Comparison of ENCODE assay signal across 1 cellular context in the genomic region with DNA sequence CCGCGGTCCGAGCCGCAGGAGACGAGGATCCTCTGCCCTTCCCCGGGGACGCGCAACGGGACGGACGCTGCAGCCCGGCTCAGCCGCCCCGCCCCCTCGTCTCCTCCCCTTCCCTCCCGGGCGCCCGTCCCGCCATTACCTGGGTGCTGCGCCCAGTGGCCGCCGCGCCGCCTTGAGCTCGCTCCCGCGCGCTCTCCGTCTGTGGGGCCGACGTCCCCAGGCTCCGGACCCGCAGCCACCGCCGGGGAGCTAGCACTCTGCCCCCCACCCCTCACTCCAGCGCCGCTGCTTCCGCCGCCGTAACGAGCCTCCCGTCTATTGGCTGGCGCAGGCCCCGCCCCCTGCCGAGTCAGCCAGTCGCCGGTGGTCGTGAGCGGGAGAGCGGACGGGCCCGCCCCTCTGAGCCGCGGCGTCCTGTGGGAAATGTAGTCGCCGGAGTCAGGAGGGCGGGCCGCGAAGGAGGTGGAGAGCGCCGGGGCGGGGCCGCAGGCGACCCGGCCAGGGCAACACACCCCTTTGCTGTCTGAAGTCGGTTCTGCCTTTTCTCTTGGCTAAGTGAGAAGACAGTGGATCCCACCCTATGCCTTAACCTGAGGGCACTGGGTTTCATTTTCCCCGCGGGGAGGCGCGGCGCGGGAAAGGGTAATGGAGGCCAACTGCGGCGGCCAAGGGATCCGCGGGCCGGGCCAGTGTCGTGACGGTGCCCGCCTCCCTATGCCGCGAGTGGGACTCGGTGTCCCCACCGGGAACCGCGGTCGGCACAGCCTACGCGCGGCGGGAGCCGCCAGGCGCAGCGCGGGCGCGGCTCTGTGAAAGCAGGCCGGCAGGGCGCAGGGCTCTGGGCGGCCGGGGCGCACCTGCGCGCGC.
A peak's percentile ranks its signal among the peaks of the same experiment; 100 is the strongest.
TF ChIP-seq lines count a peak whose summit lies in the region.

A gene (minus strand): TSS at position 259 of the 867 bp plus-strand sequence. CDS start 1,767 bp downstream, outside the sequence.

TF ChIP-seq in HepG2, 621 proteins besides CTCF, POLR2A, EP300 and RAD21 (continued from another document and continues in another):
- TF ChIP-seq, protein P1, sequence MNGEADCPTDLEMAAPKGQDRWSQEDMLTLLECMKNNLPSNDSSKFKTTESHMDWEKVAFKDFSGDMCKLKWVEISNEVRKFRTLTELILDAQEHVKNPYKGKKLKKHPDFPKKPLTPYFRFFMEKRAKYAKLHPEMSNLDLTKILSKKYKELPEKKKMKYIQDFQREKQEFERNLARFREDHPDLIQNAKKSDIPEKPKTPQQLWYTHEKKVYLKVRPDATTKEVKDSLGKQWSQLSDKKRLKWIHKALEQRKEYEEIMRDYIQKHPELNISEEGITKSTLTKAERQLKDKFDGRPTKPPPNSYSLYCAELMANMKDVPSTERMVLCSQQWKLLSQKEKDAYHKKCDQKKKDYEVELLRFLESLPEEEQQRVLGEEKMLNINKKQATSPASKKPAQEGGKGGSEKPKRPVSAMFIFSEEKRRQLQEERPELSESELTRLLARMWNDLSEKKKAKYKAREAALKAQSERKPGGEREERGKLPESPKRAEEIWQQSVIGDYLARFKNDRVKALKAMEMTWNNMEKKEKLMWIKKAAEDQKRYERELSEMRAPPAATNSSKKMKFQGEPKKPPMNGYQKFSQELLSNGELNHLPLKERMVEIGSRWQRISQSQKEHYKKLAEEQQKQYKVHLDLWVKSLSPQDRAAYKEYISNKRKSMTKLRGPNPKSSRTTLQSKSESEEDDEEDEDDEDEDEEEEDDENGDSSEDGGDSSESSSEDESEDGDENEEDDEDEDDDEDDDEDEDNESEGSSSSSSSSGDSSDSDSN (CRISPR knock-in tag; IDR thresholded peaks at IDR 0.05): peak; percentile 73
- peak; percentile 79; the same call in 1 of the 2 replicates for TF ChIP-seq MIER3 (CRISPR knock-in tag; IDR thresholded peaks at IDR 0.05; ENCODE audit: borderline replicate concordance)
- TF ChIP-seq MLLT10 (CRISPR knock-in tag; IDR thresholded peaks at IDR 0.05): no peak
- TF ChIP-seq ZNF616 (CRISPR knock-in tag; IDR thresholded peaks at IDR 0.05; ENCODE audit: low read depth): no peak
- TF ChIP-seq SMYD3 (CRISPR knock-in tag; IDR thresholded peaks at IDR 0.05): peak; percentile 57; the same call in 1 of the 2 replicates
- TF ChIP-seq SRSF9 (IDR thresholded peaks at IDR 0.05; ENCODE audit: borderline replicate concordance, insufficient read depth, low read depth, low read length, poor library complexity, severe bottlenecking): no peak
- no peak for TF ChIP-seq ZBTB1 (CRISPR knock-in tag; IDR thresholded peaks at IDR 0.05; ENCODE audit: borderline replicate concordance)
- TF ChIP-seq DPF2 (CRISPR knock-in tag; IDR thresholded peaks at IDR 0.05; ENCODE audit: borderline replicate concordance, low read depth): no peak
- TF ChIP-seq SIX1 (CRISPR knock-in tag; IDR thresholded peaks at IDR 0.05; ENCODE audit: borderline replicate concordance): no peak
- TF ChIP-seq, protein P2, sequence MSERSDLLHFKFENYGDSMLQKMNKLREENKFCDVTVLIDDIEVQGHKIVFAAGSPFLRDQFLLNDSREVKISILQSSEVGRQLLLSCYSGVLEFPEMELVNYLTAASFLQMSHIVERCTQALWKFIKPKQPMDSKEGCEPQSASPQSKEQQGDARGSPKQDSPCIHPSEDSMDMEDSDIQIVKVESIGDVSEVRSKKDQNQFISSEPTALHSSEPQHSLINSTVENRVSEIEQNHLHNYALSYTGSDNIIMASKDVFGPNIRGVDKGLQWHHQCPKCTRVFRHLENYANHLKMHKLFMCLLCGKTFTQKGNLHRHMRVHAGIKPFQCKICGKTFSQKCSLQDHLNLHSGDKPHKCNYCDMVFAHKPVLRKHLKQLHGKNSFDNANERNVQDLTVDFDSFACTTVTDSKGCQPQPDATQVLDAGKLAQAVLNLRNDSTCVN (CRISPR knock-in tag; IDR thresholded peaks at IDR 0.05; ENCODE audit: borderline replicate concordance): no peak
- TF ChIP-seq RFX5 (IDR thresholded peaks at IDR 0.05; ENCODE audit: low read depth, low read length): no peak
- TF ChIP-seq, protein P3, sequence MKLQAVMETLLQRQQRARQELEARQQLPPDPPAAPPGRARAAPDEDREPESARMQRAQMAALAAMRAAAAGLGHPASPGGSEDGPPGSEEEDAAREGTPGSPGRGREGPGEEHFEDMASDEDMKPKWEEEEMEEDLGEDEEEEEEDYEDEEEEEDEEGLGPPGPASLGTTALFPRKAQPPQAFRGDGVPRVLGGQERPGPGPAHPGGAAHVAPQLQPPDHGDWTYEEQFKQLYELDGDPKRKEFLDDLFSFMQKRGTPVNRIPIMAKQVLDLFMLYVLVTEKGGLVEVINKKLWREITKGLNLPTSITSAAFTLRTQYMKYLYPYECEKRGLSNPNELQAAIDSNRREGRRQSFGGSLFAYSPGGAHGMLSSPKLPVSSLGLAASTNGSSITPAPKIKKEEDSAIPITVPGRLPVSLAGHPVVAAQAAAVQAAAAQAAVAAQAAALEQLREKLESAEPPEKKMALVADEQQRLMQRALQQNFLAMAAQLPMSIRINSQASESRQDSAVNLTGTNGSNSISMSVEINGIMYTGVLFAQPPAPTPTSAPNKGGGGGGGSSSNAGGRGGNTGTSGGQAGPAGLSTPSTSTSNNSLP (IDR thresholded peaks at IDR 0.05; ENCODE audit: low read depth, low read length): no peak
- TF ChIP-seq AHR (CRISPR knock-in tag; IDR thresholded peaks at IDR 0.05): no peak
- TF ChIP-seq, protein P4, sequence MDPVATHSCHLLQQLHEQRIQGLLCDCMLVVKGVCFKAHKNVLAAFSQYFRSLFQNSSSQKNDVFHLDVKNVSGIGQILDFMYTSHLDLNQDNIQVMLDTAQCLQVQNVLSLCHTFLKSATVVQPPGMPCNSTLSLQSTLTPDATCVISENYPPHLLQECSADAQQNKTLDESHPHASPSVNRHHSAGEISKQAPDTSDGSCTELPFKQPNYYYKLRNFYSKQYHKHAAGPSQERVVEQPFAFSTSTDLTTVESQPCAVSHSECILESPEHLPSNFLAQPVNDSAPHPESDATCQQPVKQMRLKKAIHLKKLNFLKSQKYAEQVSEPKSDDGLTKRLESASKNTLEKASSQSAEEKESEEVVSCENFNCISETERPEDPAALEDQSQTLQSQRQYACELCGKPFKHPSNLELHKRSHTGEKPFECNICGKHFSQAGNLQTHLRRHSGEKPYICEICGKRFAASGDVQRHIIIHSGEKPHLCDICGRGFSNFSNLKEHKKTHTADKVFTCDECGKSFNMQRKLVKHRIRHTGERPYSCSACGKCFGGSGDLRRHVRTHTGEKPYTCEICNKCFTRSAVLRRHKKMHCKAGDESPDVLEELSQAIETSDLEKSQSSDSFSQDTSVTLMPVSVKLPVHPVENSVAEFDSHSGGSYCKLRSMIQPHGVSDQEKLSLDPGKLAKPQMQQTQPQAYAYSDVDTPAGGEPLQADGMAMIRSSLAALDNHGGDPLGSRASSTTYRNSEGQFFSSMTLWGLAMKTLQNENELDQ (CRISPR knock-in tag; IDR thresholded peaks at IDR 0.05; ENCODE audit: borderline replicate concordance): no peak
- TF ChIP-seq U2AF1 (optimal IDR thresholded peaks at IDR 0.05; ENCODE audit: low read depth, low read length): no peak
- TF ChIP-seq SYNCRIP (IDR thresholded peaks at IDR 0.05; ENCODE audit: insufficient read depth, low read depth, low read length): no peak
- TF ChIP-seq, protein P5, sequence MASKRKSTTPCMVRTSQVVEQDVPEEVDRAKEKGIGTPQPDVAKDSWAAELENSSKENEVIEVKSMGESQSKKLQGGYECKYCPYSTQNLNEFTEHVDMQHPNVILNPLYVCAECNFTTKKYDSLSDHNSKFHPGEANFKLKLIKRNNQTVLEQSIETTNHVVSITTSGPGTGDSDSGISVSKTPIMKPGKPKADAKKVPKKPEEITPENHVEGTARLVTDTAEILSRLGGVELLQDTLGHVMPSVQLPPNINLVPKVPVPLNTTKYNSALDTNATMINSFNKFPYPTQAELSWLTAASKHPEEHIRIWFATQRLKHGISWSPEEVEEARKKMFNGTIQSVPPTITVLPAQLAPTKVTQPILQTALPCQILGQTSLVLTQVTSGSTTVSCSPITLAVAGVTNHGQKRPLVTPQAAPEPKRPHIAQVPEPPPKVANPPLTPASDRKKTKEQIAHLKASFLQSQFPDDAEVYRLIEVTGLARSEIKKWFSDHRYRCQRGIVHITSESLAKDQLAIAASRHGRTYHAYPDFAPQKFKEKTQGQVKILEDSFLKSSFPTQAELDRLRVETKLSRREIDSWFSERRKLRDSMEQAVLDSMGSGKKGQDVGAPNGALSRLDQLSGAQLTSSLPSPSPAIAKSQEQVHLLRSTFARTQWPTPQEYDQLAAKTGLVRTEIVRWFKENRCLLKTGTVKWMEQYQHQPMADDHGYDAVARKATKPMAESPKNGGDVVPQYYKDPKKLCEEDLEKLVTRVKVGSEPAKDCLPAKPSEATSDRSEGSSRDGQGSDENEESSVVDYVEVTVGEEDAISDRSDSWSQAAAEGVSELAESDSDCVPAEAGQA (IDR thresholded peaks at IDR 0.05; ENCODE audit: low read depth): 0 out of 2 replicates have a peak, but pooled peaks have one; percentile 31
- TF ChIP-seq, protein P5 (CRISPR knock-in tag; IDR thresholded peaks at IDR 0.05; ENCODE audit: borderline replicate concordance): no peak
- TF ChIP-seq, protein P6, sequence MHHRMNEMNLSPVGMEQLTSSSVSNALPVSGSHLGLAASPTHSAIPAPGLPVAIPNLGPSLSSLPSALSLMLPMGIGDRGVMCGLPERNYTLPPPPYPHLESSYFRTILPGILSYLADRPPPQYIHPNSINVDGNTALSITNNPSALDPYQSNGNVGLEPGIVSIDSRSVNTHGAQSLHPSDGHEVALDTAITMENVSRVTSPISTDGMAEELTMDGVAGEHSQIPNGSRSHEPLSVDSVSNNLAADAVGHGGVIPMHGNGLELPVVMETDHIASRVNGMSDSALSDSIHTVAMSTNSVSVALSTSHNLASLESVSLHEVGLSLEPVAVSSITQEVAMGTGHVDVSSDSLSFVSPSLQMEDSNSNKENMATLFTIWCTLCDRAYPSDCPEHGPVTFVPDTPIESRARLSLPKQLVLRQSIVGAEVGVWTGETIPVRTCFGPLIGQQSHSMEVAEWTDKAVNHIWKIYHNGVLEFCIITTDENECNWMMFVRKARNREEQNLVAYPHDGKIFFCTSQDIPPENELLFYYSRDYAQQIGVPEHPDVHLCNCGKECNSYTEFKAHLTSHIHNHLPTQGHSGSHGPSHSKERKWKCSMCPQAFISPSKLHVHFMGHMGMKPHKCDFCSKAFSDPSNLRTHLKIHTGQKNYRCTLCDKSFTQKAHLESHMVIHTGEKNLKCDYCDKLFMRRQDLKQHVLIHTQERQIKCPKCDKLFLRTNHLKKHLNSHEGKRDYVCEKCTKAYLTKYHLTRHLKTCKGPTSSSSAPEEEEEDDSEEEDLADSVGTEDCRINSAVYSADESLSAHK (CRISPR knock-in tag; IDR thresholded peaks at IDR 0.05; ENCODE audit: borderline replicate concordance): no peak
- peak; percentile 68 for TF ChIP-seq IKZF4 (CRISPR knock-in tag; IDR thresholded peaks at IDR 0.05; ENCODE audit: borderline replicate concordance, low read depth, not compliant biosample characterization)
- no peak for TF ChIP-seq IRX3 (CRISPR knock-in tag; IDR thresholded peaks at IDR 0.05; ENCODE audit: borderline replicate concordance, low read depth)
- TF ChIP-seq TBP (CRISPR knock-in tag; IDR thresholded peaks at IDR 0.05): no peak
- TF ChIP-seq, protein P7, sequence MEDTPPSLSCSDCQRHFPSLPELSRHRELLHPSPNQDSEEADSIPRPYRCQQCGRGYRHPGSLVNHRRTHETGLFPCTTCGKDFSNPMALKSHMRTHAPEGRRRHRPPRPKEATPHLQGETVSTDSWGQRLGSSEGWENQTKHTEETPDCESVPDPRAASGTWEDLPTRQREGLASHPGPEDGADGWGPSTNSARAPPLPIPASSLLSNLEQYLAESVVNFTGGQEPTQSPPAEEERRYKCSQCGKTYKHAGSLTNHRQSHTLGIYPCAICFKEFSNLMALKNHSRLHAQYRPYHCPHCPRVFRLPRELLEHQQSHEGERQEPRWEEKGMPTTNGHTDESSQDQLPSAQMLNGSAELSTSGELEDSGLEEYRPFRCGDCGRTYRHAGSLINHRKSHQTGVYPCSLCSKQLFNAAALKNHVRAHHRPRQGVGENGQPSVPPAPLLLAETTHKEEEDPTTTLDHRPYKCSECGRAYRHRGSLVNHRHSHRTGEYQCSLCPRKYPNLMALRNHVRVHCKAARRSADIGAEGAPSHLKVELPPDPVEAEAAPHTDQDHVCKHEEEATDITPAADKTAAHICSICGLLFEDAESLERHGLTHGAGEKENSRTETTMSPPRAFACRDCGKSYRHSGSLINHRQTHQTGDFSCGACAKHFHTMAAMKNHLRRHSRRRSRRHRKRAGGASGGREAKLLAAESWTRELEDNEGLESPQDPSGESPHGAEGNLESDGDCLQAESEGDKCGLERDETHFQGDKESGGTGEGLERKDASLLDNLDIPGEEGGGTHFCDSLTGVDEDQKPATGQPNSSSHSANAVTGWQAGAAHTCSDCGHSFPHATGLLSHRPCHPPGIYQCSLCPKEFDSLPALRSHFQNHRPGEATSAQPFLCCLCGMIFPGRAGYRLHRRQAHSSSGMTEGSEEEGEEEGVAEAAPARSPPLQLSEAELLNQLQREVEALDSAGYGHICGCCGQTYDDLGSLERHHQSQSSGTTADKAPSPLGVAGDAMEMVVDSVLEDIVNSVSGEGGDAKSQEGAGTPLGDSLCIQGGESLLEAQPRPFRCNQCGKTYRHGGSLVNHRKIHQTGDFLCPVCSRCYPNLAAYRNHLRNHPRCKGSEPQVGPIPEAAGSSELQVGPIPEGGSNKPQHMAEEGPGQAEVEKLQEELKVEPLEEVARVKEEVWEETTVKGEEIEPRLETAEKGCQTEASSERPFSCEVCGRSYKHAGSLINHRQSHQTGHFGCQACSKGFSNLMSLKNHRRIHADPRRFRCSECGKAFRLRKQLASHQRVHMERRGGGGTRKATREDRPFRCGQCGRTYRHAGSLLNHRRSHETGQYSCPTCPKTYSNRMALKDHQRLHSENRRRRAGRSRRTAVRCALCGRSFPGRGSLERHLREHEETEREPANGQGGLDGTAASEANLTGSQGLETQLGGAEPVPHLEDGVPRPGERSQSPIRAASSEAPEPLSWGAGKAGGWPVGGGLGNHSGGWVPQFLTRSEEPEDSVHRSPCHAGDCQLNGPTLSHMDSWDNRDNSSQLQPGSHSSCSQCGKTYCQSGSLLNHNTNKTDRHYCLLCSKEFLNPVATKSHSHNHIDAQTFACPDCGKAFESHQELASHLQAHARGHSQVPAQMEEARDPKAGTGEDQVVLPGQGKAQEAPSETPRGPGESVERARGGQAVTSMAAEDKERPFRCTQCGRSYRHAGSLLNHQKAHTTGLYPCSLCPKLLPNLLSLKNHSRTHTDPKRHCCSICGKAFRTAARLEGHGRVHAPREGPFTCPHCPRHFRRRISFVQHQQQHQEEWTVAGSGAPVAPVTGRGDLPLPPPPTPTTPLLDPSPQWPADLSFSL (CRISPR knock-in tag; IDR thresholded peaks at IDR 0.05): no peak
- peak; percentile 92 for TF ChIP-seq ZNF563 (CRISPR knock-in tag; IDR thresholded peaks at IDR 0.05)
- TF ChIP-seq CHCHD3 (CRISPR knock-in tag; IDR thresholded peaks at IDR 0.05): no peak
- no peak for TF ChIP-seq HMG20A (CRISPR knock-in tag; IDR thresholded peaks at IDR 0.05; ENCODE audit: borderline replicate concordance)
